ENCODE assay signal across 24 cellular contexts in the genomic region with DNA sequence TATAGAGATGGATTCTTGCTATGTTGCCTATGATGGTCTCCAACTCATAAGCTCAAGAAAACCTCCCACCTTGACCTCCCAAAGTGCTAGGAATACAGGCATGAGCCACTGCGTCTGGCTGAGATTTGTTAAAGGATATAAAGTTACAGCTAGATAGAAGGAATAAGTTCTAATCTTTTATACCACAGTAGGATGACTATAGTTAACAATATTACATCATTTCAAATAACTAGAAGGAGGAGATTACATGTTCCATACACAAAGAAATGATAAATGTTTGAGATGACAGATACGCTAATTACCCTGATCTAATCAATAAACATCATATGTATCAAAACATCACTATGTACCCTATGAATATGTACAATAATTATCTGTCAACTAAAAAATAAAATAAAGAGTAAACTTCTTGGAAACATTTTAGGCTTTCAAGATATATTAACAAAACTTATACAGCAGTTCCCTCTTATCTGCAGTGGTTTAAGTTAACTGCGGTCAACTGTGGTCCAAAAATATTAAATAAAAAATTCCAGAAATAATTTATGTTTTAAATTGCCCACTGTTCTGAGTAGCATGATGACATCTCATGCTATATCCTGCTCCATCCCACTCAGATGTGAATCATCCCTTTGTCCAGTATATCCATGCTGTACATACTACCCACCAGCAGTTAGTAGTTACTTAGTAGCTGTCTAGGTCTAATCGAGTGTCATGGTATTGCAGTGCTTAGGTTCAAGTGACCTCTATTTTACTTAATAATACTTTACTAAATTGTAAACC.
"Had no signal": no experiment of that assay in that cellular context is flagged by ENCODE, and none has a peak within 500 bp of the region (broad histone marks: within the 10 kb centered on the region; RNA-seq: fewer than 3 reads in every experiment).

No MANE protein-coding gene starts in this region.

- H3K9me3 ChIP-seq: adrenal gland, colonic mucosa, ovary, testis had no signal

- H3K4me3 ChIP-seq: adrenal gland, colonic mucosa, lower lobe of right lung, ovary, psoas muscle, skin epidermis, testis had no signal

- H3K4me1 ChIP-seq: adrenal gland, colonic mucosa, lower lobe of right lung, psoas muscle, testis had no signal

- H3K4me1 Mint-ChIP-seq: naive thymus-derived CD8-positive, alpha-beta T cell; stimulated activated naive CD8-positive, alpha-beta T cell treated with anti-CD3 and anti-CD28 coated beads, Interleukin-15, amount 100 ng/mL, for 72 hours had no signal

- FAIRE-seq: endometrium, keratinocyte had no signal

- H3K4me3 Mint-ChIP-seq: activated T-cell treated with anti-CD3 and anti-CD28 coated beads, Interleukin-2, amount 50 U/mL, for 72 hours; naive thymus-derived CD8-positive, alpha-beta T cell; stimulated activated naive CD8-positive, alpha-beta T cell treated with anti-CD3 and anti-CD28 coated beads, Interleukin-15, amount 100 ng/mL, for 72 hours; T-helper 1 cell treated with Interleukin-12 subunit alpha and Interleukin-12 subunit beta and Interleukin-4 antibody, amounts not matched to agents 30 μg/mL and 1 μg/mL, for 36 hours; type B pancreatic cell had no signal

- H3K27ac Mint-ChIP-seq: activated naive CD4-positive, alpha-beta T cell treated with anti-CD3 and anti-CD28 coated beads, Interleukin-2, amount 50 U/mL, for 72 hours; activated T-cell treated with anti-CD3 and anti-CD28 coated beads, Interleukin-2, amount 50 U/mL, for 72 hours; naive thymus-derived CD8-positive, alpha-beta T cell; stimulated activated naive CD8-positive, alpha-beta T cell treated with anti-CD3 and anti-CD28 coated beads, Interleukin-15, amount 100 ng/mL, for 72 hours; T-helper 1 cell treated with Interleukin-12 subunit alpha and Interleukin-12 subunit beta and Interleukin-4 antibody, amounts not matched to agents 30 μg/mL and 1 μg/mL, for 36 hours; type B pancreatic cell had no signal

- H3K27me3 Mint-ChIP-seq: naive thymus-derived CD8-positive, alpha-beta T cell; stimulated activated naive CD8-positive, alpha-beta T cell treated with anti-CD3 and anti-CD28 coated beads, Interleukin-15, amount 100 ng/mL, for 72 hours; type B pancreatic cell had no signal

- H3K27me3 ChIP-seq: adrenal gland, colonic mucosa, ovary, testis had no signal

- DNase-seq: activated CD4-positive, alpha-beta T cell treated with anti-CD3 and anti-CD28 coated beads for 1 hour; activated CD4-positive, alpha-beta T cell treated with anti-CD3 and anti-CD28 coated beads, Interleukin-2, amount 50 U/mL, for 4 hours; activated gamma-delta T cell; activated T-cell treated with anti-CD3 and anti-CD28 coated beads, Interleukin-2, amount 50 U/mL, for 72 hours; adrenal gland; colonic mucosa; glutamatergic neuron; hippocampal formation; lower lobe of right lung; naive thymus-derived CD8-positive, alpha-beta T cell; ovary; psoas muscle; right cardiac atrium; stimulated activated CD4-positive, alpha-beta T cell treated with anti-CD3 and anti-CD28 coated beads, Interleukin-15, amount 100 ng/mL, for 24 hours; stimulated activated CD4-positive, alpha-beta T cell treated with anti-CD3 and anti-CD28 coated beads, Interleukin-2, amount 100 ng/mL, for 48 hours; stimulated activated naive CD8-positive, alpha-beta T cell treated with anti-CD3 and anti-CD28 coated beads, Interleukin-15, amount 100 ng/mL, for 72 hours; testis; WERI-Rb-1 had no signal

- H3K27ac ChIP-seq: adrenal gland, colonic mucosa, lower lobe of right lung, ovary, psoas muscle, skin epidermis, testis, WERI-Rb-1 had no signal

- H3K36me3 ChIP-seq: adrenal gland, colonic mucosa, lower lobe of right lung, ovary had no signal
